In the genomic region with DNA sequence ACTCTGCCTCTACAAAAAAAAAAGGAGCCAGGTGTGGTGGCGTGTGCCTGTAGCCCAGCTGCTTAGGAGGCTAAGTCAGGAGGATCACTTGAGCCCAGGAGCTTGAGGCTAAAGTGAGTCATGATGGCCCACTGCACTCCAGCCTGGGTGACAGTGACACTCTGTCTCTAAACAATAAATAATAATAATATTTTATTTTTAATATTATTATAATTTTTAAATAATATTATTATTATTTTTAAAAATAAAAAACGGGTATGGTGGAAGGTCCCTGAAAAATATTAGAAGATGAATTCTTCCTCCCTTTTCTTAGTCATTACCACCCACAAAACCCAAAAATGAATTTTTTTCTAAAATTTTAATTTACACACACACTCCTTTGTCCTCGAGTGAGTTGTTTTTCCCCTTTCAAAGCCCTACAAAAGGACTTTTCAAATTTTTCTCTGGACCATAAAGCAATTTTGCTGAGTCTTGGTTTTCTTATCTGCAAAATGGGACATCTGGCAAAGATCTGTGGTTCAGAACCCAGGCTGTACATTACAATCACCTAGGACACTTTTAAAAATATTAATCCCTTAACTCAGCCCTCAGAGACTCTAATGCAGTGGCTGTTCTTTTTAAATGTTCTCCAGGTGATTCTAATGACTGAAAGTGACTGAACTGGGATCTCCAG, we compare ENCODE assay signal across 2 cellular contexts.
TF ChIP-seq lines count a peak whose summit lies in the region.

No MANE protein-coding gene starts in this region.

TF ChIP-seq in HepG2, 621 proteins besides CTCF, POLR2A, EP300 and RAD21:
- TF ChIP-seq MAFK (conservative IDR thresholded peaks at IDR 0.05 in 1 of 2, IDR thresholded peaks at IDR 0.05 in 1 of 2; ENCODE audit: low read length in 2 of 2): peak; percentile 73 to 85
- TF ChIP-seq, protein P1, sequence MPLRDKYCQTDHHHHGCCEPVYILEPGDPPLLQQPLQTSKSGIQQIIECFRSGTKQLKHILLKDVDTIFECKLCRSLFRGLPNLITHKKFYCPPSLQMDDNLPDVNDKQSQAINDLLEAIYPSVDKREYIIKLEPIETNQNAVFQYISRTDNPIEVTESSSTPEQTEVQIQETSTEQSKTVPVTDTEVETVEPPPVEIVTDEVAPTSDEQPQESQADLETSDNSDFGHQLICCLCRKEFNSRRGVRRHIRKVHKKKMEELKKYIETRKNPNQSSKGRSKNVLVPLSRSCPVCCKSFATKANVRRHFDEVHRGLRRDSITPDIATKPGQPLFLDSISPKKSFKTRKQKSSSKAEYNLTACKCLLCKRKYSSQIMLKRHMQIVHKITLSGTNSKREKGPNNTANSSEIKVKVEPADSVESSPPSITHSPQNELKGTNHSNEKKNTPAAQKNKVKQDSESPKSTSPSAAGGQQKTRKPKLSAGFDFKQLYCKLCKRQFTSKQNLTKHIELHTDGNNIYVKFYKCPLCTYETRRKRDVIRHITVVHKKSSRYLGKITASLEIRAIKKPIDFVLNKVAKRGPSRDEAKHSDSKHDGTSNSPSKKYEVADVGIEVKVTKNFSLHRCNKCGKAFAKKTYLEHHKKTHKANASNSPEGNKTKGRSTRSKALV (CRISPR knock-in tag; IDR thresholded peaks at IDR 0.05): no peak
- TF ChIP-seq CREB1 (IDR thresholded peaks at IDR 0.05): no peak
- no peak for TF ChIP-seq CREB1 (CRISPR knock-in tag; IDR thresholded peaks at IDR 0.05)
- peak; percentile 70 for TF ChIP-seq MAFF (IDR thresholded peaks at IDR 0.05; ENCODE audit: low read depth, low read length)
- TF ChIP-seq GATAD1 (CRISPR knock-in tag; IDR thresholded peaks at IDR 0.05): no peak

TF ChIP-seq in WTC11, 78 proteins besides CTCF, POLR2A, EP300 and RAD21:
- TF ChIP-seq HMGA2 (CRISPR knock-in tag; IDR thresholded peaks at IDR 0.05) (peak; percentile 94), PRRX2 (CRISPR knock-in tag; IDR thresholded peaks at IDR 0.05) (no peak)
TF ChIP-seq in WTC11: peak in this region for 1.
